Comparison of ENCODE assay signal across 10 cellular contexts in genomic region chr19:17751912-17752273, GRCh38. TPM values are rescaled to one million over a fixed set of nuclear protein-coding genes. Genes with fewer than 3 reads are reported as not detected.
A peak's percentile ranks its signal among the peaks of the same experiment; 100 is the strongest.
DNase-seq lines count a peak whose midpoint lies in the region; ATAC-seq and TF ChIP-seq lines count a peak whose summit lies in the region.
"Had no signal": no experiment of that assay in that cellular context is flagged by ENCODE, and none has a peak within 500 bp of the region (broad histone marks: within the 10 kb centered on the region; RNA-seq: fewer than 3 reads in every experiment).

No MANE protein-coding gene starts in this region.

- 60% methylated on average over 1 of the region's 2 CpGs for WGBS in right lobe of liver (ENCODE audit: insufficient coverage, low coverage, low lambda C conversion rate, missing lambda C conversion rate)

- TF ChIP-seq POLR2A in right lobe of liver (IDR thresholded peaks at IDR 0.05), result no peak
- TF ChIP-seq POLR2A in vagina (IDR thresholded peaks at IDR 0.05), result no peak

- H3K27me3 ChIP-seq in right lobe of liver (no peaks in the 10 kb centered on the region), vagina (no peaks in the 10 kb centered on the region), brain microvascular endothelial cell (replicated peaks) (no peaks in the 10 kb centered on the region)

- peak in 1 of 4 donors; percentile 3 for ATAC-seq in right lobe of liver

- CTCF ChIA-PET in activated naive CD4-positive, alpha-beta T cell treated with anti-CD3 and anti-CD28 coated beads, Interleukin-2, amount 10 ng/mL, durations not matched to agents 7 days and 5 days (lab: Charles Lee), result interaction anchor here (0.9 to 1.2 kb wide), 2 partner anchors 10 to 31 kb away, joined by 3 to 4 read pairs; no protein-coding TSS in a partner anchor

- intact Hi-C loops in right lobe of liver (cut with DNase I), result no loop called here
- intact Hi-C loops in vagina (cut with DNase I), result no loop called here

- peaks cover 69% of the 10 kb centered on the region for H3K4me1 Mint-ChIP-seq in activated naive CD4-positive, alpha-beta T cell treated with anti-CD3 and anti-CD28 coated beads, Interleukin-2, amount 10 ng/mL, durations not matched to agents 7 days and 5 days
- H3K4me1 Mint-ChIP-seq in T-helper 1 cell treated with Interleukin-12 subunit alpha and Interleukin-12 subunit beta and Interleukin-4 antibody, amounts not matched to agents 30 μg/mL and 1 μg/mL, for 36 hours (ENCODE audit: low read depth), result peaks cover 45% of the 10 kb centered on the region

- H3K9me3 Mint-ChIP-seq in activated naive CD4-positive, alpha-beta T cell treated with anti-CD3 and anti-CD28 coated beads, Interleukin-2, amount 10 ng/mL, durations not matched to agents 7 days and 5 days, result no peaks in the 10 kb centered on the region
- no peaks in the 10 kb centered on the region for H3K9me3 Mint-ChIP-seq in T-helper 1 cell treated with Interleukin-12 subunit alpha and Interleukin-12 subunit beta and Interleukin-4 antibody, amounts not matched to agents 30 μg/mL and 1 μg/mL, for 36 hours

- H3K9me3 ChIP-seq in right lobe of liver (no peaks in the 10 kb centered on the region), vagina (no peaks in the 10 kb centered on the region)

- H3K36me3 Mint-ChIP-seq in activated naive CD4-positive, alpha-beta T cell treated with anti-CD3 and anti-CD28 coated beads, Interleukin-2, amount 10 ng/mL, durations not matched to agents 7 days and 5 days, result peaks cover 39% of the 10 kb centered on the region
- peaks cover 26% of the 10 kb centered on the region for H3K36me3 Mint-ChIP-seq in T-helper 1 cell treated with Interleukin-12 subunit alpha and Interleukin-12 subunit beta and Interleukin-4 antibody, amounts not matched to agents 30 μg/mL and 1 μg/mL, for 36 hours (ENCODE audit: low read depth)

- no peaks in the 10 kb centered on the region for H3K27me3 Mint-ChIP-seq in activated naive CD4-positive, alpha-beta T cell treated with anti-CD3 and anti-CD28 coated beads, Interleukin-2, amount 10 ng/mL, durations not matched to agents 7 days and 5 days
- H3K27me3 Mint-ChIP-seq in T-helper 1 cell treated with Interleukin-12 subunit alpha and Interleukin-12 subunit beta and Interleukin-4 antibody, amounts not matched to agents 30 μg/mL and 1 μg/mL, for 36 hours (ENCODE audit: low read depth), result no peaks in the 10 kb centered on the region

- no peak for DNase-seq in activated naive CD4-positive, alpha-beta T cell treated with anti-CD3 and anti-CD28 coated beads, Interleukin-2, amount 10 ng/mL, durations not matched to agents 7 days and 5 days
- DNase-seq in activated naive CD4-positive, alpha-beta T cell treated with anti-CD3 and anti-CD28 coated beads, Interleukin-2, amount 50 U/mL, for 16 hours, result no peak
- no peak for DNase-seq in right lobe of liver
- no peak for DNase-seq in vagina (ENCODE audit: extremely low spot score in 2 of 2)
- no peak for DNase-seq in amniotic stem cell (lab: John Stamatoyannopoulos, UW)
- no peak for DNase-seq in brain microvascular endothelial cell
- no peak for DNase-seq in NCI-H510A (lab: John Stamatoyannopoulos, UW)
- DNase-seq: NCI-H524 treated with DMSO at 0.1 percent for 48 hours, T1000 had no signal

- H3K27ac Mint-ChIP-seq in activated naive CD4-positive, alpha-beta T cell treated with anti-CD3 and anti-CD28 coated beads, Interleukin-2, amount 10 ng/mL, durations not matched to agents 7 days and 5 days, result peak overlapping the region; percentile 94
- H3K27ac Mint-ChIP-seq in T-helper 1 cell treated with Interleukin-12 subunit alpha and Interleukin-12 subunit beta and Interleukin-4 antibody, amounts not matched to agents 30 μg/mL and 1 μg/mL, for 36 hours, result peak overlapping the region; percentile 77

- H3K4me3 ChIP-seq in right lobe of liver (no peak overlapping the region), vagina (peak overlapping the region in 1 of 2 donors; percentile 13), brain microvascular endothelial cell (ENCODE audit: low read depth, low read length) (no peak overlapping the region)

- peak overlapping the region; percentile 98 for H3K4me3 Mint-ChIP-seq in activated naive CD4-positive, alpha-beta T cell treated with anti-CD3 and anti-CD28 coated beads, Interleukin-2, amount 10 ng/mL, durations not matched to agents 7 days and 5 days
- H3K4me3 Mint-ChIP-seq in T-helper 1 cell treated with Interleukin-12 subunit alpha and Interleukin-12 subunit beta and Interleukin-4 antibody, amounts not matched to agents 30 μg/mL and 1 μg/mL, for 36 hours, result peak overlapping the region; percentile 91

- no peaks in the 10 kb centered on the region for H3K36me3 ChIP-seq in right lobe of liver
- H3K36me3 ChIP-seq in vagina, result no peaks in the 10 kb centered on the region
- no peaks in the 10 kb centered on the region for H3K36me3 ChIP-seq in brain microvascular endothelial cell (replicated peaks)

- TF ChIP-seq CTCF in right lobe of liver (IDR thresholded peaks at IDR 0.05) (no peak), vagina (IDR thresholded peaks at IDR 0.05) (no peak), brain microvascular endothelial cell (IDR thresholded peaks at IDR 0.05; ENCODE audit: low read depth, low read length, missing control alignments) (no peak)

- H3K27ac ChIP-seq in right lobe of liver (peak overlapping the region in 2 of 3 donors; percentile 47 to 49), vagina (peak overlapping the region; percentile 36), brain microvascular endothelial cell (no peak overlapping the region)

- no peaks in the 10 kb centered on the region for H3K4me1 ChIP-seq in right lobe of liver
- H3K4me1 ChIP-seq in vagina, result peaks cover 4% of the 10 kb centered on the region

- in situ Hi-C loops in brain microvascular endothelial cell (cut with HindIII; ENCODE audit: low pct_ligation_motif_present, low sequenced_read_pairs), result no loop called here

RNA-seq across cellular contexts. Expression of gene FCHO1, which starts 0.6 kb away (rescaled TPM):
- total RNA-seq in right lobe of liver (1 to 10 TPM in 4 of 6 experiments, under 1 TPM in 2; 0.93 to 3.6 (median 1.3) TPM), vagina (12.3 TPM)

RNA-seq across cellular contexts. Expression of gene MAP1S, which starts 32.6 kb away (rescaled TPM):
- total RNA-seq in right lobe of liver (10 to 100 TPM; 11.1 to 31.3 (median 14.9) TPM), vagina (30.2 TPM)

RNA-seq across cellular contexts. Expression of gene B3GNT3, which starts 43.0 kb away (rescaled TPM):
- total RNA-seq in right lobe of liver, result 10 to 100 TPM in 2 of 6 experiments, 1 to 10 TPM in 3, under 1 TPM in 1; 0.26 to 13.6 (median 3.1) TPM
- total RNA-seq in vagina, result 1.5 TPM
